In the genomic region with DNA sequence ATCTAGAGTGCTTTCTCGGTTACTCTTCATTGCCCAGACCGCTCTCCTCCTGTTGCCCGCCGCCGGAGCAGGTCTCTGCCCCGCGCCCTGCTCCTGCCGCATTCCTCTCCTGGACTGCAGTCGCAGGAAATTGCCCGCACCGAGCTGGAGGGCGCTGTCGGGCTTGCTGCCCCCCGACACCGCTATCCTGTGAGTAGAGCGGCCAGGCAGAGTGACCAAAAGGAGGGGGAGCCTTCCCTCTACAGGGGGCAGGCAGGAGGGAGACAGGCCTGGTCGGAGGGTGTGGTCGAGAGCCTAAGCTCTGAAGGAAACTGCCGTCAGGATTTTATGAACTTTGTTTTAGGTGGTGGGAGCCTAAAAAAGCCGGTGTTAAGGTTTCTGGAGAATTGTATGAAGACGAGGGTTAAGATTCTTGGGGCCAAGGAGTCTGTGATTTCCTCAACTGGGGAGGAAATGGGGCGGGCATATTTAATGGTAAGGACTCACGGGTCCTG, we compare ENCODE assay signal across 8 cellular contexts. TPM values are rescaled to one million over a fixed set of nuclear protein-coding genes. Genes with fewer than 3 reads are reported as not detected.
DNase-seq lines count a peak whose midpoint lies in the region; ATAC-seq lines count a peak whose summit lies in the region.

No MANE protein-coding gene starts in this region.

- DNase-seq in EH (ENCODE audit: low read depth): peak; percentile 72
- DNase-seq in activated naive CD8-positive, alpha-beta T cell treated with anti-CD3 and anti-CD28 coated beads for 36 hours: no peak
- peak in 1 of 3 donors; percentile 50 for DNase-seq in right cardiac atrium
- no peak for DNase-seq in sciatic nerve (ENCODE audit: low spot score)
- no peak for DNase-seq in occipital lobe (lab: John Stamatoyannopoulos, UW)

- no peaks in the 10 kb centered on the region for H3K27me3 ChIP-seq in right cardiac atrium (ENCODE audit: control insufficient read depth, insufficient read depth)

- H3K36me3 Mint-ChIP-seq in activated naive CD8-positive, alpha-beta T cell treated with anti-CD3 and anti-CD28 coated beads for 36 hours: peaks cover 12% of the 10 kb centered on the region

- H3K4me1 ChIP-seq in right cardiac atrium (ENCODE audit: control insufficient read depth, insufficient read depth, low read length): peaks cover 1% of the 10 kb centered on the region

- ATAC-seq in GM19467 (IDR thresholded peaks at IDR 0.05; ENCODE audit: unreplicated experiment) (peak; percentile 17), HG03575 (IDR thresholded peaks at IDR 0.05; ENCODE audit: extremely low read depth, insufficient number of reproducible peaks, low FRiP score, unreplicated experiment) (peak; percentile 4), right cardiac atrium (peak; percentile 68 to 81), sciatic nerve (peak; percentile 71), HG02884 (IDR thresholded peaks at IDR 0.05; ENCODE audit: unreplicated experiment) (no peak)

- peaks cover 22% of the 10 kb centered on the region for H3K4me1 Mint-ChIP-seq in activated naive CD8-positive, alpha-beta T cell treated with anti-CD3 and anti-CD28 coated beads for 36 hours

- H3K27me3 Mint-ChIP-seq in activated naive CD8-positive, alpha-beta T cell treated with anti-CD3 and anti-CD28 coated beads for 36 hours: no peaks in the 10 kb centered on the region

- no peaks in the 10 kb centered on the region for H3K9me3 ChIP-seq in right cardiac atrium (ENCODE audit: control insufficient read depth, low read length)

- peak overlapping the region; percentile 84 for H3K27ac ChIP-seq in right cardiac atrium (ENCODE audit: low read length)

- peaks cover 1% of the 10 kb centered on the region for H3K9me3 Mint-ChIP-seq in activated naive CD8-positive, alpha-beta T cell treated with anti-CD3 and anti-CD28 coated beads for 36 hours

- H3K27ac Mint-ChIP-seq in activated naive CD8-positive, alpha-beta T cell treated with anti-CD3 and anti-CD28 coated beads for 36 hours: peak overlapping the region; percentile 92

- H3K4me3 ChIP-seq in right cardiac atrium (ENCODE audit: low read length): peak overlapping the region; percentile 90

- intact Hi-C loops in right cardiac atrium (cut with DNase I) (no loop called here), sciatic nerve (cut with DNase I) (no loop called here)

- WGBS in right cardiac atrium: under 1% methylated on average over 23 of the region's 23 CpGs

- peak overlapping the region; percentile 92 for H3K4me3 Mint-ChIP-seq in activated naive CD8-positive, alpha-beta T cell treated with anti-CD3 and anti-CD28 coated beads for 36 hours

RNA-seq across cellular contexts. Expression of a gene that starts 0.5 kb away (rescaled TPM):
- total RNA-seq in activated naive CD8-positive, alpha-beta T cell treated with anti-CD3 and anti-CD28 coated beads for 36 hours: 1 to 10 TPM; 5.6 to 6.5 TPM
- total RNA-seq in right cardiac atrium (10 to 100 TPM in 2 of 4 donors, 1 to 10 TPM in 2; 8.9 to 11.1 (median 9.8) TPM), sciatic nerve (24.6 TPM), occipital lobe (36.5 TPM)
- 4.3 TPM for polyA plus RNA-seq in right cardiac atrium
